In the genomic region with DNA sequence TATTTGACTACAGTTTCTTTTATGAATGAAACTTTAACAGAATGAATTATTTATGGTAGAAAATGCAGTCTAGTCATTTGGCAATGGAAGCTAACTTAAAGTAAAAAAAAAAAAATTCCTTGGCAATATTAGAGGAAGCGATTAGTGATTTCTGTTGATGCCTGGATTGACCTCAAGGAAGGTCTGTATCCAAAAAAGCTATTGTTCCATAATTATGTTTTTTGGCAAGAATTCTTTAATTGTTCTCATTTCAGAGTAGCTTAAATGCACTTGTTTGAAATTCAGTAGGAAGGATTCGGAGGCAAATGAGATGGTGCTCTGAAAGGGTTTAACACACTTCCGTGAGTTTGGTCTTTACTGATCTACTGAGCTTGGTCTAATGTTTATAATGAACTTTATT, we compare ENCODE assay signal across 8 cellular contexts.
"Had no signal": no experiment of that assay in that cellular context is flagged by ENCODE, and none has a peak within 500 bp of the region (broad histone marks: within the 10 kb centered on the region; RNA-seq: fewer than 3 reads in every experiment).

No MANE protein-coding gene starts in this region.

- H3K4me1 Mint-ChIP-seq: GM23338, H9, IgD-negative memory B cell had no signal

- H3K4me3 Mint-ChIP-seq: GM23338, H9, IgD-negative memory B cell had no signal

- DNase-seq: H9, HCEC 1CT, KBM-7 had no signal

- H3K27ac ChIP-seq: HL-60 had no signal

- H2AFZ ChIP-seq: GM23338 had no signal

- ATAC-seq: GM23338 had no signal

- FAIRE-seq: H1, H54 had no signal

- H3K9me3 Mint-ChIP-seq: GM23338, H9, IgD-negative memory B cell had no signal

- H3K36me3 Mint-ChIP-seq: IgD-negative memory B cell had no signal

- H3K27ac Mint-ChIP-seq: GM23338, H9, IgD-negative memory B cell had no signal

- H3K4me2 ChIP-seq: GM23338 had no signal

- H3K4me3 ChIP-seq: GM23338 had no signal
